ENCODE assay signal across 20 cellular contexts in genomic region chr1:225750420-225750819, GRCh38.
"Had no signal": no experiment of that assay in that cellular context is flagged by ENCODE, and none has a peak within 500 bp of the region (broad histone marks: within the 10 kb centered on the region; RNA-seq: fewer than 3 reads in every experiment).

No MANE protein-coding gene starts in this region.

- H3K36me3 ChIP-seq: left lung, neutrophil, ovary, vagina had no signal

- H3K27ac ChIP-seq: hepatocyte, left lung, neutrophil, ovary, testis, vagina had no signal

- DNase-seq: activated CD4-positive, alpha-beta memory T cell treated with anti-CD3 and anti-CD28 coated beads for 36 hours; activated CD4-positive, alpha-beta T cell treated with anti-CD3 and anti-CD28 coated beads for 36 hours; activated naive CD4-positive, alpha-beta T cell treated with Interleukin-2 at 50 U/mL for 16 hours; activated naive CD8-positive, alpha-beta T cell treated with anti-CD3 and anti-CD28 coated beads for 36 hours; activated T-cell treated with anti-CD3 and anti-CD28 coated beads, Interleukin-2, amount 50 U/mL, for 48 hours; effector memory CD4-positive, alpha-beta T cell; glutamatergic neuron; kidney glomerular epithelial cell; left lung; natural killer cell; ovary; stimulated activated CD4-positive, alpha-beta T cell treated with anti-CD3 and anti-CD28 coated beads, Interleukin-15, amount 100 ng/mL, for 24 hours; stimulated activated CD4-positive, alpha-beta T cell treated with anti-CD3 and anti-CD28 coated beads, Interleukin-2, amount 100 ng/mL, for 48 hours; stimulated activated naive CD4-positive, alpha-beta T cell; testis; trophoblast cell had no signal

- H2AFZ ChIP-seq: hepatocyte had no signal

- H3K4me2 ChIP-seq: hepatocyte, smooth muscle cell had no signal

- H3K27me3 ChIP-seq: hepatocyte, left lung, neutrophil, ovary, testis, vagina had no signal

- H3K9me3 ChIP-seq: left lung, neutrophil, ovary, testis, vagina had no signal

- H3K4me3 ChIP-seq: hepatocyte, left lung, ovary, smooth muscle cell, testis, vagina had no signal
